ENCODE assay signal across 9 cellular contexts in the genomic region with DNA sequence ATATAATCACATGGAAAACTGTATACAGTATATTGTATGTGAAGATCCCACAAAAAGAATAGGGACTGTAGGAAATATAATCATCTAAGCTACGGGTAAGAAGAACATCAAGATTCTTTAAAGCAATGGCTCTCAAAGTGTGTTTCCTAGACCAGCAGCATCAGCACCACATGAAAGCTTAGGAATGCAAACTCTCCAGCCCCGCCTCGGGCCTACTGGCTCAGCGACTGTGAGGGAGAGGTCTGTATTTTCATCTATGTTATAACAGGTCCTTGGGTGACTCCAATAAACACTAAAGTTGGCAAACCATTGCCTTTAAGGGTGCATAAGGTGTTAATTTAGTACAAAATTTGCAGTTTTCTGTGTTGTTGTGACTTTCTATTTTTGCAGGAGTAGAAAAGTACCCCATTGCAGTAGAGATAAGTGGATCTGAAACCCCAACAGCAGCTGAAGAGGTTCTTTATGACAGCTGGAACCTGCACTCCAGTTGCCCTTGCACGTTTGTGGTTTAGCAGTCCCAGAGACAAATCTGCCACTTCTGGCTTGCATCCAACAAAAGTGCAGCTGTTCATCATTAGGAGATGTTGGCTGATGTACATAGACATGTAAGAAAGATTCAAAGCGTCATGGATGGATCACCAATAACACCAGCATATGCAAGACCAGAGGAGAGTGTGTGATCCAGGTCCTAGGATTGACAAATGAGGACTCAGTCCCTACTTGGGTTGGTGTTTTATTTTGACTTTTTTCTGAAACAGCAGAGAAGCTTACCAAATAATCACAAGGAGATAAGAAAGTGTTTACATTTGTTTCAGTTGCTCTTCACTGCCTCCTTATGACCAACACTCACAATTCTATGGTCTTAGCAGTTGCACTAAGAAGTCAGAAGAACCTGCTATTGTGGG. TPM values are rescaled to one million over a fixed set of nuclear protein-coding genes. Genes with fewer than 3 reads are reported as not detected.
DNase-seq lines count a peak whose midpoint lies in the region; ATAC-seq and TF ChIP-seq lines count a peak whose summit lies in the region.
"Had no signal": no experiment of that assay in that cellular context is flagged by ENCODE, and none has a peak within 500 bp of the region (broad histone marks: within the 10 kb centered on the region; RNA-seq: fewer than 3 reads in every experiment).

No MANE protein-coding gene starts in this region.

- H3K4me3 ChIP-seq in Peyer's patch (no peak overlapping the region), heart right ventricle (no peak overlapping the region)

- no peaks in the 10 kb centered on the region for H3K4me1 ChIP-seq in Peyer's patch
- H3K4me1 ChIP-seq in heart right ventricle = peaks cover 0 to 33% (median 0%) of the 10 kb centered on the region in 9 donors

- no peak overlapping the region for H3K4me3 Mint-ChIP-seq in stimulated activated naive B cell treated with anti-CD40 and anti-IgM and Interleukin-4, amounts not matched to agents 10 μg/mL and 1 μg/mL and 100 μg/mL, for 72 hours

- H3K27me3 Mint-ChIP-seq in stimulated activated naive B cell treated with anti-CD40 and anti-IgM and Interleukin-4, amounts not matched to agents 10 μg/mL and 1 μg/mL and 100 μg/mL, for 72 hours = no peaks in the 10 kb centered on the region

- H3K9me3 ChIP-seq in Peyer's patch (no peaks in the 10 kb centered on the region), heart right ventricle (peaks cover 0 to 13% (median 0%) of the 10 kb centered on the region in 11 donors)

- no peaks in the 10 kb centered on the region for H3K27me3 ChIP-seq in Peyer's patch
- no peaks in the 10 kb centered on the region for H3K27me3 ChIP-seq in heart right ventricle

- H3K36me3 Mint-ChIP-seq in stimulated activated naive B cell treated with anti-CD40 and anti-IgM and Interleukin-4, amounts not matched to agents 10 μg/mL and 1 μg/mL and 100 μg/mL, for 72 hours = no peaks in the 10 kb centered on the region

- H3K27ac Mint-ChIP-seq in stimulated activated naive B cell treated with anti-CD40 and anti-IgM and Interleukin-4, amounts not matched to agents 10 μg/mL and 1 μg/mL and 100 μg/mL, for 72 hours = no peak overlapping the region

- DNase-seq in GM10266 (ENCODE audit: extremely low spot score) = peak; percentile 39
- peak in 2 of 3 donors; percentile 63 to 76 for DNase-seq in Peyer's patch
- peak; percentile 72 for DNase-seq in stimulated activated naive B cell treated with anti-CD40 and anti-IgM and Interleukin-4, amounts not matched to agents 10 μg/mL and 1 μg/mL and 100 μg/mL, for 72 hours
- DNase-seq in foreskin melanocyte = no peak
- no peak for DNase-seq in NCI-H1048 (lab: John Stamatoyannopoulos, UW)
- no peak for DNase-seq in heart right ventricle

- TF ChIP-seq CTCF in GM10266 (IDR thresholded peaks at IDR 0.05; ENCODE audit: control insufficient read depth, insufficient read depth, low read depth, missing control alignments) = no peak
- TF ChIP-seq CTCF in Peyer's patch (IDR thresholded peaks at IDR 0.05) = no peak
- TF ChIP-seq CTCF in heart right ventricle (IDR thresholded peaks at IDR 0.05) = no peak

- H3K9me3 Mint-ChIP-seq in stimulated activated naive B cell treated with anti-CD40 and anti-IgM and Interleukin-4, amounts not matched to agents 10 μg/mL and 1 μg/mL and 100 μg/mL, for 72 hours = peaks cover 0 to 2% of the 10 kb centered on the region in 2 donors

- H3K4me1 Mint-ChIP-seq in stimulated activated naive B cell treated with anti-CD40 and anti-IgM and Interleukin-4, amounts not matched to agents 10 μg/mL and 1 μg/mL and 100 μg/mL, for 72 hours = peaks cover 30 to 39% of the 10 kb centered on the region in 2 donors

- intact Hi-C loops in heart right ventricle (cut with DNase I) = no loop called here

- no peaks in the 10 kb centered on the region for H3K36me3 ChIP-seq in Peyer's patch
- no peaks in the 10 kb centered on the region for H3K36me3 ChIP-seq in heart right ventricle

- 44 to 47% methylated on average over 6 of the region's 6 CpGs for WGBS in heart right ventricle, 2 donors

- H3K27ac ChIP-seq in Peyer's patch (no peak overlapping the region), heart right ventricle (no peak overlapping the region)
- H3K27ac ChIP-seq: epithelial cell of prostate had no signal

- TF ChIP-seq POLR2A in Peyer's patch (IDR thresholded peaks at IDR 0.05) = no peak

- ATAC-seq in GM21381 (IDR thresholded peaks at IDR 0.05; ENCODE audit: unreplicated experiment) = peak; percentile 83
- peak; percentile 70 for ATAC-seq in HG03565 (IDR thresholded peaks at IDR 0.05; ENCODE audit: unreplicated experiment)
- ATAC-seq in stimulated activated naive B cell treated with anti-CD40 and anti-IgM and Interleukin-4, amounts not matched to agents 10 μg/mL and 1 μg/mL and 100 μg/mL, for 72 hours (replicated peaks) = peak; percentile 95
- ATAC-seq in heart right ventricle = no peak

RNA-seq across cellular contexts. Expression of a gene that starts 15.9 kb away (rescaled TPM):
- total RNA-seq in Peyer's patch (10 to 100 TPM; 14.9 to 23.1 (median 21.9) TPM), heart right ventricle (10 to 100 TPM; 16.5 to 38.5 (median 23.9) TPM)
- 10 to 100 TPM in 1 of 2 donors, 1 to 10 TPM in 1; 7.4 to 10.1 TPM for polyA plus RNA-seq in heart right ventricle

RNA-seq across cellular contexts. Expression of a gene that starts 42.7 kb away (rescaled TPM):
- total RNA-seq in Peyer's patch (10 to 100 TPM in 3 of 4 donors, 1 to 10 TPM in 1; 6.6 to 95.6 (median 74.0) TPM), heart right ventricle (10 to 100 TPM in 1 of 10 donors, 1 to 10 TPM in 9; 4.1 to 16.8 (median 6.9) TPM)
- polyA plus RNA-seq in heart right ventricle = 10 to 100 TPM; 11.9 to 12.1 TPM

Comparison
In these comparisons a context has a peak if more than half of its experiments do, and no peak if none do; other contexts are left out.
1. DNase-seq: peak in GM10266 (single experiment), Peyer's patch (2 of 3) and stimulated activated naive B cell treated with anti-CD40 and anti-IgM and Interleukin-4, amounts not matched to agents 10 μg/mL and 1 μg/mL and 100 μg/mL, for 72 hours (single experiment); none in foreskin melanocyte (single experiment), NCI-H1048 (single experiment) and heart right ventricle (0 of 2).
2. ATAC-seq: peak in GM21381 (single experiment), HG03565 (single experiment) and stimulated activated naive B cell treated with anti-CD40 and anti-IgM and Interleukin-4, amounts not matched to agents 10 μg/mL and 1 μg/mL and 100 μg/mL, for 72 hours (2 of 2); none in heart right ventricle (0 of 8).